22 cellular contexts compared by ENCODE assay signal in the genomic region with DNA sequence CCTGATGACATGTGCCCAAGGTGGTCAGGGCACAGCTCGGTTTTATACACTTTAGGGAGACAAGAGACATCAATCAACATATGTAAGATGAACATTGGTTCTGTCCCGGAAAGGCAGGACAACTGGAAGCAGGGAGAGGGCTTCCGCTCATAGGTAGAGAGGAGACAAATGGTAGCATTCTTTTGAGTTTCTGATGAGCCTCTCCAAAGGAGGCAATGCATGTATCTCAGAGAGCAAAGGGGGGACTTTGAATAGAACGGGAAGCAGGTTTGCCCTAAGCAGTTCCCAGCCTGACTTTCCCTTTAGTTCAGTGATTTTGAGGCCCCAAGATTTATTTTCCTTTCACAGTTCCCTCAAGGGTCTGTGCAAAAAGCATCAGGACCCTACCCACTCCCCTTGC.
"Had no signal": no experiment of that assay in that cellular context is flagged by ENCODE, and none has a peak within 500 bp of the region (broad histone marks: within the 10 kb centered on the region; RNA-seq: fewer than 3 reads in every experiment).

No MANE protein-coding gene starts in this region.

- H3K9me3 ChIP-seq: breast epithelium, MG63, SJSA1 had no signal

- H3K27me3 ChIP-seq: breast epithelium, MG63 had no signal

- H3K4me3 Mint-ChIP-seq: activated CD4-positive, alpha-beta memory T cell treated with anti-CD3 and anti-CD28 coated beads for 36 hours; activated CD4-positive, alpha-beta T cell treated with anti-CD3 and anti-CD28 coated beads, Interleukin-2, amount 10 ng/mL, durations not matched to agents 7 days and 5 days; activated naive CD4-positive, alpha-beta T cell treated with anti-CD3 and anti-CD28 coated beads, Interleukin-2, amount 50 U/mL, for 24 hours had no signal

- H3K9me3 Mint-ChIP-seq: activated CD4-positive, alpha-beta memory T cell treated with anti-CD3 and anti-CD28 coated beads for 36 hours; activated CD4-positive, alpha-beta T cell treated with anti-CD3 and anti-CD28 coated beads, Interleukin-2, amount 10 ng/mL, durations not matched to agents 7 days and 5 days; activated naive CD4-positive, alpha-beta T cell treated with anti-CD3 and anti-CD28 coated beads, Interleukin-2, amount 50 U/mL, for 24 hours had no signal

- H3K4me1 ChIP-seq: SJSA1 had no signal

- DNase-seq: activated CD4-positive, alpha-beta memory T cell treated with anti-CD3 and anti-CD28 coated beads for 36 hours; activated CD4-positive, alpha-beta T cell treated with anti-CD3 and anti-CD28 coated beads, Interleukin-2, amount 10 ng/mL, durations not matched to agents 7 days and 5 days; activated CD4-positive, CD25-positive, alpha-beta regulatory T cell; activated CD8-positive, alpha-beta memory T cell treated with anti-CD3 and anti-CD28 coated beads for 24 hours; activated T-cell treated with anti-CD3 and anti-CD28 coated beads for 4 hours; aorta; central memory CD4-positive, alpha-beta T cell; MG63; MV-4-11; NCI-H1092 treated with DMSO at 0.1 percent for 48 hours; NCI-H1417 treated with DMSO at 0.1 percent for 48 hours; NCI-H1694 treated with DMSO at 0.1 percent for 48 hours; NCI-H2029 treated with DMSO at 0.1 percent for 48 hours; NCI-H510A treated with DMSO at 0.1 percent for 48 hours; NCI-H69; PC-3; SHP77; SW 1271 had no signal

- H3K4me3 ChIP-seq: breast epithelium, MG63, SJSA1 had no signal

- H3K36me3 Mint-ChIP-seq: activated CD4-positive, alpha-beta memory T cell treated with anti-CD3 and anti-CD28 coated beads for 36 hours; activated naive CD4-positive, alpha-beta T cell treated with anti-CD3 and anti-CD28 coated beads, Interleukin-2, amount 50 U/mL, for 24 hours had no signal

- ATAC-seq: PC-3, SK-N-SH treated with all-trans-retinoic acid at 6 μM for 48 hours had no signal

- H3K27ac Mint-ChIP-seq: activated CD4-positive, alpha-beta memory T cell treated with anti-CD3 and anti-CD28 coated beads for 36 hours; activated CD4-positive, alpha-beta T cell treated with anti-CD3 and anti-CD28 coated beads, Interleukin-2, amount 10 ng/mL, durations not matched to agents 7 days and 5 days; activated naive CD4-positive, alpha-beta T cell treated with anti-CD3 and anti-CD28 coated beads, Interleukin-2, amount 50 U/mL, for 24 hours had no signal

- H3K27ac ChIP-seq: breast epithelium, SJSA1 had no signal

- H3K27me3 Mint-ChIP-seq: activated CD4-positive, alpha-beta memory T cell treated with anti-CD3 and anti-CD28 coated beads for 36 hours; activated naive CD4-positive, alpha-beta T cell treated with anti-CD3 and anti-CD28 coated beads, Interleukin-2, amount 50 U/mL, for 24 hours had no signal

- H3K36me3 ChIP-seq: breast epithelium, MG63, SJSA1 had no signal
